8 cellular contexts compared by ENCODE assay signal in the genomic region with DNA sequence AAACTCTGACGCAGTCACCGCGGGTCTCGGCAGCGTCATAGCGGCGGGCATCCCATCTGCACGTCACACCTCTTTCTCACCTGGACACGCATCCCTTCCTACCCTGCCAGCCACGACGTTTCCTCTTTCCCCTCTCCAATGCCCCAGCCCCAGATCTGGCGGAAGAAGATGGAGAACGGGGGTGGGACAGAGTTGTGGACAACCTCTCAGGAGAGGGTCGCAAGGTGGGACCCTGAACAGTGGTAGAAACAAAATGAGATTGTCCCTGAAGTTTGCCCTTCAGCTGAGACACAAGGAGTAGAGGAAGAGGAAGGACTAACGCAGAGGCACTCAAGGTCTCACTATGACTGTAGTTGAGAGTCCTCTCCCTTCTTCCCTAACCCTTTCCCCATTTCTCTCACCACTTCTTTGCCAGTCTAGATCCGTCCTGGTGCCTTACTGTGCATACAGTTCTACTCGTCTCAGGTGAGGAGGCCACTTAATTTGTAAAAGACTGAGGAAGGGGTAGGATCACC. TPM values are rescaled to one million over a fixed set of nuclear protein-coding genes. Genes with fewer than 3 reads are reported as not detected.
A peak's percentile ranks its signal among the peaks of the same experiment; 100 is the strongest.
DNase-seq lines count a peak whose midpoint lies in the region; ATAC-seq and TF ChIP-seq lines count a peak whose summit lies in the region.

No MANE protein-coding gene starts in this region.

- ATAC-seq in GM18870 (IDR thresholded peaks at IDR 0.05; ENCODE audit: unreplicated experiment) (no peak), GM21360 (IDR thresholded peaks at IDR 0.05; ENCODE audit: unreplicated experiment) (no peak), HG02970 (IDR thresholded peaks at IDR 0.05; ENCODE audit: low FRiP score, unreplicated experiment) (no peak)

- peak in 1 of 2 experiments; percentile 20 for DNase-seq in HL-60 (ENCODE audit: low read depth in 1 of 2, low spot score in 1 of 2)
- peak; percentile 51 for DNase-seq in brain pericyte (ENCODE audit: low read depth, low spot score)
- no peak for DNase-seq in NCI-H146 (lab: John Stamatoyannopoulos, UW)

- peak overlapping the region; percentile 85 for H2AFZ ChIP-seq in ACC112 (ENCODE audit: low read length, unreplicated experiment)

- H3K36me3 ChIP-seq in ACC112 (ENCODE audit: insufficient read depth, low read length) (peaks cover 7% of the 10 kb centered on the region; the same call in 1 of the 2 replicates), mesodermal cell (ENCODE audit: control insufficient read depth, insufficient read depth, low read length) (peaks cover 35% of the 10 kb centered on the region)

- H3K4me1 ChIP-seq in ACC112 (ENCODE audit: control insufficient read depth, insufficient read depth, low read length, unreplicated experiment) (peaks cover 33% of the 10 kb centered on the region), mesodermal cell (ENCODE audit: control insufficient read depth, insufficient read depth, low read length, poor library complexity, severe bottlenecking) (peaks cover 10% of the 10 kb centered on the region)

- peak overlapping the region; percentile 83 for H3K27ac ChIP-seq in ACC112 (ENCODE audit: low read depth, low read length)
- peak overlapping the region; percentile 96 for H3K27ac ChIP-seq in HL-60 (replicated peaks)
- H3K27ac ChIP-seq in mesodermal cell (ENCODE audit: low read depth, low read length, severe bottlenecking): peak overlapping the region; percentile 95

- H3K4me3 ChIP-seq in ACC112 (ENCODE audit: low read depth, low read length): peak overlapping the region; percentile 98
- H3K4me3 ChIP-seq in HL-60 (replicated peaks; ENCODE audit: insufficient read depth, low read length): peak overlapping the region; percentile 91
- H3K4me3 ChIP-seq in mesodermal cell (ENCODE audit: extremely low read depth, insufficient read depth, low read length, poor library complexity, severe bottlenecking): peak overlapping the region; percentile 78

- H3K79me2 ChIP-seq in ACC112 (ENCODE audit: control insufficient read depth, insufficient read depth, low read length, unreplicated experiment): peaks cover 46% of the 10 kb centered on the region

- WGBS in mesodermal cell (ENCODE audit: insufficient coverage in 2 of 2), 2 experiments: 4 to 6% methylated on average over 7 to 8 of the region's 17 CpGs

- H3K9me3 ChIP-seq in mesodermal cell (ENCODE audit: control insufficient read depth, low read length): no peaks in the 10 kb centered on the region

- H3K27me3 ChIP-seq in ACC112 (ENCODE audit: insufficient read depth, low read length) (no peaks in the 10 kb centered on the region), HL-60 (ENCODE audit: insufficient read depth, poor library complexity, severe bottlenecking) (no peaks in the 10 kb centered on the region)

- TF ChIP-seq CTCF in HL-60 (IDR thresholded peaks at IDR 0.05; ENCODE audit: insufficient read depth, low read length): no peak

RNA-seq across cellular contexts. Expression of a gene that starts 0.6 kb away (rescaled TPM):
- 10.9 TPM for polyA plus RNA-seq in mesodermal cell (2013, experiment 1 of 2)
- 11.8 TPM for polyA plus RNA-seq in mesodermal cell (2013, experiment 2 of 2)

RNA-seq across cellular contexts. Expression of a gene that starts 17.7 kb away (rescaled TPM):
- polyA plus RNA-seq in mesodermal cell (2013, experiment 1 of 2): 41.2 TPM
- polyA plus RNA-seq in mesodermal cell (2013, experiment 2 of 2): 40.9 TPM
